In genomic region chr6:31715022-31715683, GRCh38 we compare ENCODE assay signal across 23 cellular contexts. TPM values are rescaled to one million over a fixed set of nuclear protein-coding genes. Genes with fewer than 3 reads are reported as not detected.
DNase-seq lines count a peak whose midpoint lies in the region; ATAC-seq, FAIRE-seq and TF ChIP-seq lines count a peak whose summit lies in the region.
"Had no signal": no experiment of that assay in that cellular context is flagged by ENCODE, and none has a peak within 500 bp of the region (broad histone marks: within the 10 kb centered on the region; RNA-seq: fewer than 3 reads in every experiment).

Gene LY6G6D (plus strand): TSS chr6:31715348. CDS start chr6:31715356, 8 bp downstream.

- TF ChIP-seq POLR2A in prostate gland (IDR thresholded peaks at IDR 0.05): no peak

- H3K9me3 ChIP-seq in mesodermal cell (ENCODE audit: control insufficient read depth, low read length) (no peaks in the 10 kb centered on the region), prostate gland (no peaks in the 10 kb centered on the region)
- H3K9me3 ChIP-seq: heart right ventricle, stomach had no signal

- CTCF ChIA-PET in RWPE1 (lab: Yijun Ruan, JAX): no interaction called here

- H3K4me3 ChIP-seq in mesodermal cell (ENCODE audit: extremely low read depth, insufficient read depth, low read length, poor library complexity, severe bottlenecking) (no peak within 1 kb of the TSS), prostate gland (no peak within 1 kb of the TSS)
- H3K4me3 ChIP-seq: heart right ventricle, stomach had no signal

- WGBS in mesodermal cell (ENCODE audit: insufficient coverage in 2 of 2), 2 experiments: 50 to 66% methylated on average over 12 to 14 of the region's 14 CpGs
- 37% methylated on average over 14 of the region's 14 CpGs for WGBS in prostate gland

- H3K4me1 ChIP-seq in mesodermal cell (ENCODE audit: control insufficient read depth, insufficient read depth, low read length, poor library complexity, severe bottlenecking) (peaks cover 21% of the 10 kb centered on the region), prostate gland (replicated peaks) (peaks cover 19% of the 10 kb centered on the region)

- ATAC-seq in HG03432 (IDR thresholded peaks at IDR 0.05; ENCODE audit: unreplicated experiment): no peak
- ATAC-seq in HG02852 (IDR thresholded peaks at IDR 0.05; ENCODE audit: unreplicated experiment): no peak
- ATAC-seq: heart right ventricle had no signal

- no peak for FAIRE-seq in D721Med (lab: Jason Lieb, UNC)
- FAIRE-seq: bronchial epithelial cell, GM12892, H54 had no signal

- intact Hi-C loops in prostate gland (cut with DNase I): no loop called here

- TF ChIP-seq CTCF in RWPE1 (conservative IDR thresholded peaks at IDR 0.05; ENCODE audit: low read depth) (no peak), prostate gland (IDR thresholded peaks at IDR 0.05) (no peak), D721Med (IDR thresholded peaks at IDR 0.05; ENCODE audit: insufficient read depth, missing control alignments) (no peak)

- POLR2A ChIA-PET in RWPE1 (lab: Yijun Ruan, JAX; ENCODE audit: low non-redundant PET): interaction anchor here (0.6 kb wide), 1 partner anchor 19 kb away, joined by 6 read pairs; no protein-coding TSS in a partner anchor

- no peaks in the 10 kb centered on the region for H3K27me3 ChIP-seq in prostate gland (replicated peaks; ENCODE audit: insufficient read depth)
- H3K27me3 ChIP-seq: heart right ventricle had no signal

- H3K36me3 ChIP-seq in mesodermal cell (ENCODE audit: control insufficient read depth, insufficient read depth, low read length) (no peaks in the 10 kb centered on the region), prostate gland (no peaks in the 10 kb centered on the region)
- H3K36me3 ChIP-seq: heart right ventricle, stomach had no signal

- H3K27ac ChIP-seq in RWPE1 (peak within 1 kb of the TSS; percentile 12; the same call in 1 of the 2 replicates), mesodermal cell (ENCODE audit: low read depth, low read length, severe bottlenecking) (peak within 1 kb of the TSS; percentile 72), prostate gland (peak within 1 kb of the TSS; percentile 57 to 62)
- H3K27ac ChIP-seq: heart right ventricle, stomach had no signal

- peak; percentile 18 for DNase-seq in ELF-1 (ENCODE audit: low read depth, low spot score)
- DNase-seq in RWPE1 (ENCODE audit: low spot score): no peak
- no peak for DNase-seq in prostate gland (ENCODE audit: low spot score)
- DNase-seq in D721Med (ENCODE audit: insufficient read length, low spot score): no peak
- no peak for DNase-seq in H4 (ENCODE audit: low spot score)
- DNase-seq: activated CD4-positive, alpha-beta T cell treated with anti-CD3 and anti-CD28 coated beads, Interleukin-2, amount 50 U/mL, for 1 hour; activated naive CD8-positive, alpha-beta T cell treated with anti-CD3 and anti-CD28 coated beads, Interleukin-2, amount 10 ng/mL, durations not matched to agents 7 days and 5 days; activated T-cell treated with anti-CD3 and anti-CD28 coated beads, Interleukin-2, amount 50 U/mL, for 1 hour; GDM1; heart right ventricle; NCI-H1092; NCI-H526 treated with DMSO at 0.1 percent for 48 hours; stomach had no signal

RNA-seq across cellular contexts. Expression of gene LY6G6D, which starts in this region (rescaled TPM):
- polyA plus RNA-seq in mesodermal cell (2013, experiment 1 of 2): not detected
- polyA plus RNA-seq in mesodermal cell (2013, experiment 2 of 2): not detected
- total RNA-seq in prostate gland: not detected
- total RNA-seq in H4 (2014; rRNA removed; shearing (Covaris generic)): not detected in 2 replicates
- total RNA-seq: activated naive CD8-positive, alpha-beta T cell treated with anti-CD3 and anti-CD28 coated beads, Interleukin-2, amount 10 ng/mL, durations not matched to agents 7 days and 5 days; bronchial epithelial cell; fibroblast of lung; heart right ventricle; pulmonary artery endothelial cell; stomach had no signal
- polyA plus RNA-seq: AG04450, fibroblast of lung, heart right ventricle, IgD-negative memory B cell, stomach had no signal

Comparison
In these comparisons a context has a peak if more than half of its experiments do, and no peak if none do; other contexts are left out.
1. H3K27ac ChIP-seq: peak in every context shown above with its lines; median percentile 72 in mesodermal cell; 60 in prostate gland; 12 in RWPE1.